In the genomic region with DNA sequence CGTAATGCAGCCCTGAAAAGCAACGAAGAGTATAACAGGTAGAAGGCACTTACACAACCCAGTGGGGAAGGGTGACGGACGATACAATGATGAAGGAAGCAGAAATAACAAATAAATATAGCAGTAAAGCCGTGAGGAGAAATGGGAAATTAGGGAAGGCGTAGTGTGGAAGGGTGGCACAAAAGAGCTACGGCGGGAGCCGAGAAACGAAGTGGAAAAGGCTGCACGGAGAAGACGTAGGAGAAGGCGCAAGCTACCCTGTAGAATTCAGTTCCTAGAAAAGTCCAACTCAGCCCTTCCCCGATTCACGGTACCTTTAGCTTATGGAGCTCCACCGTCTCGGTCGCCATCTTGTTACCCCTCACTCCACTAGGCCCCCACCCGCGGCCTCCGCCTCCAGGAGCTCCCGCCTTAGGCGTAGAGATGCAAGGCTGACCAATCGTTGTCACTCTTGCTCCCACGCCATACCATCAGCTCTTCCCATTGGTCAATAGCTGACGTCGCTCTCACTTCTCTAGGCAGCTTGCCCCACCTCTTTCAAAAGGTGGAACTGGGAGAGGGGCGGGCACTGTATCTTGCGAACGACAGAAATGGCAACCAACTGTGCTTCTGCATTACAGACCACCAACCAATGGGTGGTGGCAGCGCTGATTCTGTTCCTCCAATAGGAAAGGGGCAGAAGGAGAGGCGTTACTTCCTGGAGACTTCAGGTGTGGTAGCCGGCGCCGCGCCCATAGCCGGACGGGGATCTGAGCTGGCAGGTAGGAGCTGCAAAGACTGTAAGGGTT, we compare ENCODE assay signal across 8 cellular contexts. TPM values are rescaled to one million over a fixed set of nuclear protein-coding genes. Genes with fewer than 3 reads are reported as not detected.
DNase-seq lines count a peak whose midpoint lies in the region; ATAC-seq and TF ChIP-seq lines count a peak whose summit lies in the region.

A gene with protein sequence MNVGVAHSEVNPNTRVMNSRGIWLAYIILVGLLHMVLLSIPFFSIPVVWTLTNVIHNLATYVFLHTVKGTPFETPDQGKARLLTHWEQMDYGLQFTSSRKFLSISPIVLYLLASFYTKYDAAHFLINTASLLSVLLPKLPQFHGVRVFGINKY (plus strand): TSS at position 690 of the 788 bp plus-strand sequence. CDS start 959 bp downstream, outside the sequence.
A gene with protein sequence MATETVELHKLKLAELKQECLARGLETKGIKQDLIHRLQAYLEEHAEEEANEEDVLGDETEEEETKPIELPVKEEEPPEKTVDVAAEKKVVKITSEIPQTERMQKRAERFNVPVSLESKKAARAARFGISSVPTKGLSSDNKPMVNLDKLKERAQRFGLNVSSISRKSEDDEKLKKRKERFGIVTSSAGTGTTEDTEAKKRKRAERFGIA (minus strand): TSS at position 373 of the 788 bp plus-strand sequence. CDS start 23 bp downstream, at position 350.

- H3K36me3 ChIP-seq in KMS-11 (ENCODE audit: insufficient read depth) (peaks cover 35% of the 10 kb centered on the region; the same call in 1 of the 2 replicates), Panc1 (ENCODE audit: control insufficient read depth, insufficient read depth, low read length) (peaks cover 37% of the 10 kb centered on the region), mucosa of stomach (ENCODE audit: control insufficient read depth, insufficient read depth, low read length) (peaks cover 10% of the 10 kb centered on the region)

- ATAC-seq in GM21786 (IDR thresholded peaks at IDR 0.05; ENCODE audit: unreplicated experiment) (peak; percentile 98), Panc1 (peak; percentile 97), esophagus mucosa (peak; percentile 99)
- peak; percentile 97 for ATAC-seq in activated T-cell treated with anti-CD3 and anti-CD28 coated beads, Interleukin-2, amount 50 U/mL, for 4 hours

- BruUV-seq in Panc1 (replicated peaks; lab: Mats Ljungman, UMichigan) = no TSS peak

- intact Hi-C loops in Panc1 (cut with micrococcal nuclease; ENCODE audit: unreplicated experiment) = loop anchor here (5.0 kb wide), 1 partner anchor 80 kb away; no protein-coding TSS in a partner anchor

- peak within 1 kb of the TSS; percentile 73 for H2AFZ ChIP-seq in KMS-11 (ENCODE audit: low read depth)

- H3K9me3 Mint-ChIP-seq in activated T-cell treated with anti-CD3 and anti-CD28 coated beads, Interleukin-2, amount 50 U/mL, for 4 hours = no peaks in the 10 kb centered on the region

- H3K27ac ChIP-seq in KMS-11 (peak within 1 kb of the TSS; percentile 55), Panc1 (ENCODE audit: low read length) (peak within 1 kb of the TSS; percentile 100)

- in situ Hi-C loops in Panc1 (cut with HindIII; ENCODE audit: low pct_unique_long_range_greater_than_20kb, low sequenced_read_pairs) = no loop called here

- POLR2A ChIA-PET in Panc1 (lab: Charles Lee) = interaction anchor here (0.6 to 1.5 kb wide), 6 partner anchors 12 to 156 kb away, joined by 3 to 21 read pairs (median 4); a partner anchor contains a TSS

- H3K4me3 ChIP-seq in KMS-11 (IDR thresholded peaks at IDR 0.05; ENCODE audit: insufficient read depth, low read depth, low read length) (peak within 1 kb of the TSS; percentile 83), Panc1 (ENCODE audit: low read depth in 2 of 2, low read length in 2 of 2) (peak within 1 kb of the TSS; percentile 89 to 100), mucosa of stomach (ENCODE audit: low read length) (peak within 1 kb of the TSS; percentile 91)

- H3K4me2 ChIP-seq in KMS-11 = peak within 1 kb of the TSS; percentile 93

- no peak for TF ChIP-seq CTCF in KMS-11 (conservative IDR thresholded peaks at IDR 0.05; ENCODE audit: low read depth, low read length)
- no peak for TF ChIP-seq CTCF in Panc1 (IDR thresholded peaks at IDR 0.05)

- CTCF ChIA-PET in Panc1 (lab: Charles Lee) = interaction anchor here (0.5 to 2.1 kb wide), 4 partner anchors 9 to 212 kb away, joined by 3 to 11 read pairs (median 4); no protein-coding TSS in a partner anchor

- H3K27me3 Mint-ChIP-seq in activated T-cell treated with anti-CD3 and anti-CD28 coated beads, Interleukin-2, amount 50 U/mL, for 4 hours (ENCODE audit: low read depth) = no peaks in the 10 kb centered on the region

- H3K4me3 Mint-ChIP-seq in activated T-cell treated with anti-CD3 and anti-CD28 coated beads, Interleukin-2, amount 50 U/mL, for 4 hours = no peak within 1 kb of the TSS

- H3K9ac ChIP-seq in KMS-11 (peak within 1 kb of the TSS; percentile 76), mucosa of stomach (ENCODE audit: low read length) (peak within 1 kb of the TSS; percentile 97)

- H3K36me3 Mint-ChIP-seq in activated T-cell treated with anti-CD3 and anti-CD28 coated beads, Interleukin-2, amount 50 U/mL, for 4 hours (ENCODE audit: insufficient read depth) = peaks cover 27% of the 10 kb centered on the region

- H3K4me1 ChIP-seq in KMS-11 (ENCODE audit: low read depth, poor library complexity, severe bottlenecking) (peaks cover 36% of the 10 kb centered on the region), Panc1 (ENCODE audit: control insufficient read depth, insufficient read depth, low read length) (peaks cover 16% of the 10 kb centered on the region), mucosa of stomach (ENCODE audit: control insufficient read depth, insufficient read depth, low read length) (peaks cover 17% of the 10 kb centered on the region)

- H3K4me1 Mint-ChIP-seq in activated T-cell treated with anti-CD3 and anti-CD28 coated beads, Interleukin-2, amount 50 U/mL, for 4 hours (ENCODE audit: low read depth) = peaks cover 46% of the 10 kb centered on the region

- H3K27me3 ChIP-seq in KMS-11 (ENCODE audit: insufficient read depth, low read depth) (no peaks in the 10 kb centered on the region), Panc1 (ENCODE audit: control insufficient read depth, insufficient read depth, low read length) (no peaks in the 10 kb centered on the region), mucosa of stomach (ENCODE audit: control insufficient read depth, insufficient read depth, low read length) (no peaks in the 10 kb centered on the region)

- H3K9me3 ChIP-seq in Panc1 (ENCODE audit: control insufficient read depth, insufficient read depth, low read depth, low read length) = no peaks in the 10 kb centered on the region
- H3K9me3 ChIP-seq in mucosa of stomach (ENCODE audit: control insufficient read depth, low read length) = no peaks in the 10 kb centered on the region

- DNase-seq in DMS79 treated with DMSO at 0.1 percent for 48 hours (lab: John Stamatoyannopoulos, UW) (peak; percentile 96), Panc1 (ENCODE audit: low read depth, low spot score) (peak; percentile 100)
- peak; percentile 90 for DNase-seq in activated T-cell treated with anti-CD3 and anti-CD28 coated beads, Interleukin-2, amount 50 U/mL, for 4 hours
- peak; percentile 82 to 88 for DNase-seq in stimulated activated CD8-positive, alpha-beta memory T cell treated with anti-CD3 and anti-CD28 coated beads, Interleukin-7, amount 100 ng/mL, for 1 hour (ENCODE audit: low read depth in 2 of 2)

- H4K20me1 ChIP-seq in KMS-11 (ENCODE audit: insufficient read depth) = 0 out of 2 replicates have a peak, but pooled peaks cover 10% of the 10 kb centered on the region

- H3K79me2 ChIP-seq in KMS-11 (ENCODE audit: insufficient read depth, low read depth) = peaks cover 73% of the 10 kb centered on the region

RNA-seq across cellular contexts. Expression of the first gene that starts in this region (rescaled TPM):
- total RNA-seq in Panc1 (2021; ENCODE audit: unreplicated experiment) (59.6 TPM), esophagus mucosa (64.2 TPM)
- polyA plus RNA-seq in Panc1 (2012; ENCODE audit: insufficient read length) = 64.5 TPM
- 10 to 100 TPM; 45.9 to 57.0 (median 49.9) TPM for total RNA-seq in activated T-cell treated with anti-CD3 and anti-CD28 coated beads, Interleukin-2, amount 50 U/mL, for 4 hours

RNA-seq across cellular contexts. Expression of the second gene that starts in this region (rescaled TPM):
- total RNA-seq in Panc1 (2021; ENCODE audit: unreplicated experiment) (69.3 TPM), esophagus mucosa (47.6 TPM)
- 51.9 TPM for polyA plus RNA-seq in Panc1 (2012; ENCODE audit: insufficient read length)
- 10 to 100 TPM; 65.8 to 78.5 (median 69.6) TPM for total RNA-seq in activated T-cell treated with anti-CD3 and anti-CD28 coated beads, Interleukin-2, amount 50 U/mL, for 4 hours

Comparison
In these comparisons a context has a peak if more than half of its experiments do, and no peak if none do; other contexts are left out.
1. Peak in every context shown above with its lines: DNase-seq, ATAC-seq, H3K4me3 ChIP-seq and H3K27ac ChIP-seq.